19 cellular contexts compared by ENCODE assay signal in the genomic region with DNA sequence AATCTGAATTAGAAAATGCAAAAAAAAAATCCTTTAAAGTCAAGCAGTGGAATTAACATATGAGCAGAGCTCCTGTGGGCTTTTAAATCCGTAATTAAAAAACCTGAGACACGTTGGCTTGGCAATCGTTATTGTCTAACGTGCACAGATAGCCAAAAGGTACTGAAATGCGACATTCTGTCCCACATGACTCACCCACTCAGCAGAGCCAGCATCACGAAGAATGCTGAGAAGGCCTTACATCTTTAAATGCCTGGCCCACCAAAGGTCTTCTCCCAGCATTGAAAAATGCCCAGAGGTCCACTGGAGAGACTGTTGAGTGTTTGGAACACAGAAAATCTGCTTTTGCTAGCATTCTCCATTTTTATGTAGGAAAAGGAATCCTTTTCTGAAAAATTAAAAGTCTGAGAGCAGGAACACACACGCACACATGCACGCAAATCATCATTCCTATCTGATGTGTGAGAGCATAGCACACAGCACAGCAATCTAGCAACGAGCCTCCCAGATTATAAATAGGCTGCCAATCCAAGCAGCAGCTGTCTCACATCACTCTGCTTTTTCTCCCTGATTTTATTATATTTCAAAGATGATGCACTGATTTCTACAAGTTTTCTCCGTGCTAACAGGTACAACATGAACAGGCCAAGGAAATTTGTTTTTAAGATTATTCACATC.
DNase-seq lines count a peak whose midpoint lies in the region; ATAC-seq and TF ChIP-seq lines count a peak whose summit lies in the region.
"Had no signal": no experiment of that assay in that cellular context is flagged by ENCODE, and none has a peak within 500 bp of the region (broad histone marks: within the 10 kb centered on the region; RNA-seq: fewer than 3 reads in every experiment).

No MANE protein-coding gene starts in this region.

- CTCF ChIA-PET in IMR-90 (lab: Yijun Ruan, JAX) = interaction anchor here (0.6 to 1.1 kb wide), 2 partner anchors 9 to 321 kb away, joined by 3 to 6 read pairs; a partner anchor contains a TSS

- peak overlapping the region; percentile 26; the same call in 1 of the 2 replicates for H3K56ac ChIP-seq in IMR-90 (ENCODE audit: extremely low read depth, insufficient read depth, low read length)

- peak overlapping the region; percentile 79 for H2AFZ ChIP-seq in IMR-90 (replicated peaks; ENCODE audit: low read length, poor library complexity)

- no peak overlapping the region for H4K5ac ChIP-seq in IMR-90 (ENCODE audit: low read depth, low read length)

- H3K9ac ChIP-seq in IMR-90 (ENCODE audit: low read depth, low read length) = peak overlapping the region; percentile 20; the same call in 1 of the 2 replicates

- no peak for TF ChIP-seq CTCF in IMR-90 (conservative IDR thresholded peaks at IDR 0.05; ENCODE audit: low read depth, low read length)
- TF ChIP-seq CTCF in choroid plexus epithelial cell (conservative IDR thresholded peaks at IDR 0.05; ENCODE audit: low read depth, low read length) = no peak

- H3K9me1 ChIP-seq in IMR-90 (ENCODE audit: insufficient read depth, low read length) = peaks cover 6% of the 10 kb centered on the region; the same call in 1 of the 2 replicates

- H3K18ac ChIP-seq in IMR-90 (ENCODE audit: low read depth, low read length) = no peak overlapping the region

- H3K79me1 ChIP-seq in IMR-90 (ENCODE audit: low read depth in 1 of 2, low read length in 2 of 2) = peaks cover 28 to 29% of the 10 kb centered on the region in 2 experiments

- peak overlapping the region; percentile 58 for H3K27ac ChIP-seq in IMR-90 (ENCODE audit: insufficient read depth, low read length)
- H3K27ac ChIP-seq in mesodermal cell (ENCODE audit: low read depth, low read length, severe bottlenecking) = peak overlapping the region; percentile 51
- H3K27ac ChIP-seq: A549, Peyer's patch, upper lobe of right lung had no signal

- POLR2A ChIA-PET in IMR-90 (lab: Charles Lee; ENCODE audit: unreplicated experiment) = no interaction called here

- no peak for TF ChIP-seq POLR2A in IMR-90 (IDR thresholded peaks at IDR 0.05; ENCODE audit: low read depth, low read length)

- peak overlapping the region; percentile 74; the same call in 1 of the 2 replicates for H3K4me2 ChIP-seq in IMR-90 (ENCODE audit: low read depth, low read length)
- H3K4me2 ChIP-seq: A549 had no signal

- H3K14ac ChIP-seq in IMR-90 (replicated peaks; ENCODE audit: low read depth, low read length) = peak overlapping the region; percentile 34

- intact Hi-C loops in IMR-90 (cut with micrococcal nuclease) = no loop called here

- peak overlapping the region; percentile 10; the same call in 1 of the 2 replicates for H4K91ac ChIP-seq in IMR-90 (ENCODE audit: insufficient read depth, low read depth, low read length)

- TF ChIP-seq RAD21 in IMR-90 (IDR thresholded peaks at IDR 0.05; ENCODE audit: low read length) = no peak

- H3K4ac ChIP-seq in IMR-90 (ENCODE audit: low read depth, low read length) = no peak overlapping the region

- no peaks in the 10 kb centered on the region for H3K27me3 ChIP-seq in IMR-90 (ENCODE audit: control insufficient read depth, insufficient read depth, low read length)
- H3K27me3 ChIP-seq: Peyer's patch, upper lobe of right lung had no signal

- peak overlapping the region in 1 of 2 experiments; percentile 48; a peak in 2 of 4 replicates for H4K8ac ChIP-seq in IMR-90 (ENCODE audit: low read depth in 2 of 2, low read length in 2 of 2)

- H3K9me3 ChIP-seq in IMR-90 (ENCODE audit: control insufficient read depth, insufficient read depth, low read length) = no peaks in the 10 kb centered on the region
- no peaks in the 10 kb centered on the region for H3K9me3 ChIP-seq in mesodermal cell (ENCODE audit: control insufficient read depth, low read length)
- H3K9me3 ChIP-seq: A549, Peyer's patch, upper lobe of right lung had no signal

- H3K4me1 ChIP-seq in IMR-90 (ENCODE audit: control insufficient read depth, insufficient read depth, low read length) = peaks cover 5% of the 10 kb centered on the region; the same call in 1 of the 2 replicates
- peaks cover 8% of the 10 kb centered on the region for H3K4me1 ChIP-seq in mesodermal cell (ENCODE audit: control insufficient read depth, insufficient read depth, low read length, poor library complexity, severe bottlenecking)
- H3K4me1 ChIP-seq: A549, Peyer's patch, upper lobe of right lung had no signal

- 90% methylated on average over 2 of the region's 10 CpGs; no CpG with 5 or more reads in 1 of the 2 experiments for WGBS in IMR-90 (ENCODE audit: extremely low coverage in 2 of 2, insufficient read length in 1 of 2), 2 experiments
- 76 to 80% methylated on average over 8 to 9 of the region's 10 CpGs for WGBS in mesodermal cell (ENCODE audit: insufficient coverage in 2 of 2), 2 experiments

- H2BK15ac ChIP-seq in IMR-90 (ENCODE audit: low read depth, low read length) = no peak overlapping the region

- H2AK9ac ChIP-seq in IMR-90 (replicated peaks; ENCODE audit: low read depth, low read length, poor library complexity) = no peak overlapping the region

- H2BK5ac ChIP-seq in IMR-90 (ENCODE audit: low read depth, low read length, poor library complexity, severe bottlenecking) = peak overlapping the region; percentile 89

- H3K4me3 ChIP-seq in IMR-90 (ENCODE audit: insufficient read depth, low read depth, low read length) = no peak overlapping the region
- H3K4me3 ChIP-seq in choroid plexus epithelial cell (ENCODE audit: low read depth, low read length) = no peak overlapping the region
- no peak overlapping the region for H3K4me3 ChIP-seq in mesodermal cell (ENCODE audit: extremely low read depth, insufficient read depth, low read length, poor library complexity, severe bottlenecking)
- H3K4me3 ChIP-seq: A549, Peyer's patch, upper lobe of right lung had no signal

- no peak overlapping the region for H3K23ac ChIP-seq in IMR-90 (ENCODE audit: low read depth, low read length)

- H3K36me3 ChIP-seq in IMR-90 (ENCODE audit: control insufficient read depth, insufficient read depth, low read length) = no peaks in the 10 kb centered on the region
- H3K36me3 ChIP-seq in mesodermal cell (ENCODE audit: control insufficient read depth, insufficient read depth, low read length) = no peaks in the 10 kb centered on the region
- H3K36me3 ChIP-seq: upper lobe of right lung had no signal

- BruUV-seq in IMR-90 (replicated peaks; lab: Mats Ljungman, UMichigan) = no TSS peak

- no peak overlapping the region for H2AK5ac ChIP-seq in IMR-90 (ENCODE audit: low read depth, low read length)

- peak overlapping the region; percentile 38 for H2BK120ac ChIP-seq in IMR-90 (ENCODE audit: low read depth, low read length)

- dilution Hi-C loops in IMR-90 (cut with HindIII; ENCODE audit: low sequenced_read_pairs, unreplicated experiment) = no loop called here

- in situ Hi-C loops in IMR-90 (cut with MboI; ENCODE audit: low sequenced_read_pairs) = no loop called here

- peak; percentile 77 for DNase-seq in AG08395 (ENCODE audit: low spot score)
- DNase-seq in IMR-90 = peak; percentile 73
- DNase-seq in choroid plexus epithelial cell (ENCODE audit: low read depth) = peak; percentile 33
- no peak for DNase-seq in activated T-cell treated with anti-CD3 and anti-CD28 coated beads, Interleukin-2, amount 50 U/mL, for 1 hour
- DNase-seq: activated B cell treated with CpG ODN at 0.5 μM for 24 hours; activated naive CD4-positive, alpha-beta T cell treated with Interleukin-2 at 50 U/mL for 16 hours; COR-L47; naive thymus-derived CD8-positive, alpha-beta T cell; NCI-H2029; Peyer's patch; stimulated activated CD4-positive, alpha-beta T cell treated with anti-CD3 and anti-CD28 coated beads, Interleukin-4, amount 100 ng/mL, for 24 hours; SW 1271; upper lobe of right lung had no signal

- peaks cover 14% of the 10 kb centered on the region; the same call in 1 of the 2 replicates for H4K20me1 ChIP-seq in IMR-90 (ENCODE audit: insufficient read depth, low read length)

- 0 out of 2 replicates have a peak overlapping the region, but pooled peaks have one; percentile 77 for H2BK20ac ChIP-seq in IMR-90 (ENCODE audit: low read depth, low read length)

- ATAC-seq in IMR-90 (ENCODE audit: low read depth) = peak; percentile 81
- no peak for ATAC-seq in HG02623 (IDR thresholded peaks at IDR 0.05; ENCODE audit: unreplicated experiment)
- ATAC-seq in GM18861 (IDR thresholded peaks at IDR 0.05; ENCODE audit: unreplicated experiment) = no peak
- no peak for ATAC-seq in GM21367 (IDR thresholded peaks at IDR 0.05; ENCODE audit: unreplicated experiment)
- ATAC-seq: A549; HCT116; naive thymus-derived CD8-positive, alpha-beta T cell; upper lobe of right lung had no signal

TF ChIP-seq in IMR-90, 13 proteins besides CTCF, POLR2A, EP300 and RAD21:
- TF ChIP-seq CHD1 (IDR thresholded peaks at IDR 0.05; ENCODE audit: low read depth, low read length) (0 out of 2 replicates have a peak, but pooled peaks have one; percentile 56), MAZ (IDR thresholded peaks at IDR 0.05; ENCODE audit: borderline replicate concordance, low read depth, low read length) (no peak), FOS (IDR thresholded peaks at IDR 0.05; ENCODE audit: low read depth, low read length) (peak; percentile 36; the same call in 1 of the 2 replicates), MAFK (IDR thresholded peaks at IDR 0.05; ENCODE audit: low read depth, low read length) (peak; percentile 27; the same call in 1 of the 2 replicates)
TF ChIP-seq in IMR-90: peak in this region for 3.
